In the genomic region with DNA sequence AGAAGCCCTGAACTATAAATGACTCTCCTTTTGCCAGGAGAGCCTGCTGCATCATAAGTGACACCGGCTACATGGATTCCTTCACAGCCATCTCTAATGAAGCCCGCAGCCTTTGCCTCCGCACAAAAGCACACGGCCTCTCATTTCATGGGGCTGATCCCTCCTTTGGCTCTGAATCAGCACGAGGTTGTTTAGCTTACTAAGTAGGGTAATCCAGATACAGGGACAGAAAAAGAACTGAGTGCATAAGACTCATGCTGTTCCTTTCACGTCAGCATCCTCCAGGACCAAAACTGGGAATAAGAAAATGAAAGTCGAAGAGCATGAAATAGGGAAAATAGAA, we compare ENCODE assay signal across 19 cellular contexts.
DNase-seq lines count a peak whose midpoint lies in the region; ATAC-seq, FAIRE-seq and TF ChIP-seq lines count a peak whose summit lies in the region.
"Had no signal": no experiment of that assay in that cellular context is flagged by ENCODE, and none has a peak within 500 bp of the region (broad histone marks: within the 10 kb centered on the region; RNA-seq: fewer than 3 reads in every experiment).

No MANE protein-coding gene starts in this region.

- H3K27me3 Mint-ChIP-seq in WTC11 (ENCODE audit: low read depth) (peaks cover 15% of the 10 kb centered on the region), osteocyte (ENCODE audit: unreplicated experiment) (no peaks in the 10 kb centered on the region)
- H3K27me3 Mint-ChIP-seq: activated CD4-positive, alpha-beta T cell treated with anti-CD3 and anti-CD28 coated beads for 36 hours; T-cell had no signal

- CTCF ChIA-PET in WTC11 (lab: Charles Lee) = interaction anchor here (0.8 kb wide), 1 partner anchor 1099 kb away, joined by 3 read pairs; no protein-coding TSS in a partner anchor

- intact Hi-C loops in lower lobe of right lung (cut with DNase I) = no loop called here

- H3K9me3 ChIP-seq in lower lobe of right lung = no peaks in the 10 kb centered on the region
- H3K9me3 ChIP-seq: body of pancreas, neutrophil, thyroid gland had no signal

- H3K36me3 ChIP-seq in lower lobe of right lung = no peaks in the 10 kb centered on the region
- H3K36me3 ChIP-seq: neutrophil, thyroid gland had no signal

- H3K4me3 Mint-ChIP-seq in WTC11 = no peak overlapping the region
- H3K4me3 Mint-ChIP-seq in osteocyte (ENCODE audit: unreplicated experiment) = peak overlapping the region; percentile 4
- H3K4me3 Mint-ChIP-seq: activated CD4-positive, alpha-beta T cell treated with anti-CD3 and anti-CD28 coated beads for 36 hours; activated T-cell treated with anti-CD3 and anti-CD28 coated beads, Interleukin-2, amount 50 U/mL, for 72 hours; T-cell had no signal

- H3K27me3 ChIP-seq in lower lobe of right lung (ENCODE audit: low read depth) = no peaks in the 10 kb centered on the region
- H3K27me3 ChIP-seq: body of pancreas, neutrophil, thyroid gland had no signal

- H3K4me1 Mint-ChIP-seq in WTC11 (peaks cover 28% of the 10 kb centered on the region), osteocyte (ENCODE audit: unreplicated experiment) (peaks cover 33% of the 10 kb centered on the region)

- H3K36me3 Mint-ChIP-seq in WTC11 (no peaks in the 10 kb centered on the region), osteocyte (ENCODE audit: unreplicated experiment) (peaks cover 13% of the 10 kb centered on the region)
- H3K36me3 Mint-ChIP-seq: T-cell had no signal

- no peak for DNase-seq in D721Med (ENCODE audit: insufficient read length, low spot score)
- DNase-seq in WTC11 (ENCODE audit: low spot score) = no peak
- peak; percentile 21 for DNase-seq in glomerular visceral epithelial cell (ENCODE audit: extremely low spot score)
- DNase-seq in osteocyte (ENCODE audit: extremely low spot score, unreplicated experiment) = no peak
- no peak for DNase-seq in activated CD8-positive, alpha-beta memory T cell treated with anti-CD3 and anti-CD28 coated beads, Interleukin-2, amount 50 U/mL, for 4 hours
- DNase-seq in DMS53 (lab: John Stamatoyannopoulos, UW) = no peak
- no peak for DNase-seq in lower lobe of right lung
- DNase-seq: activated CD4-positive, alpha-beta T cell treated with anti-CD3 and anti-CD28 coated beads for 36 hours; activated T-cell treated with anti-CD3 and anti-CD28 coated beads, Interleukin-2, amount 50 U/mL, for 72 hours; body of pancreas; head of caudate nucleus; left cardiac atrium; NCI-H2227 treated with DMSO at 0.1 percent for 48 hours; OCI-M1; stimulated activated CD4-positive, alpha-beta T cell treated with anti-CD3 and anti-CD28 coated beads, Interleukin-15, amount 100 ng/mL, for 24 hours; T-cell; thyroid gland had no signal

- POLR2A ChIA-PET in WTC11 (lab: Charles Lee) = no interaction called here

- H3K4me3 ChIP-seq in lower lobe of right lung = no peak overlapping the region
- H3K4me3 ChIP-seq: body of pancreas, thyroid gland had no signal

- no peaks in the 10 kb centered on the region for H3K9me3 Mint-ChIP-seq in WTC11
- no peaks in the 10 kb centered on the region for H3K9me3 Mint-ChIP-seq in osteocyte (ENCODE audit: unreplicated experiment)
- H3K9me3 Mint-ChIP-seq: activated T-cell treated with anti-CD3 and anti-CD28 coated beads, Interleukin-2, amount 50 U/mL, for 72 hours; T-cell had no signal

- no peaks in the 10 kb centered on the region for H3K4me1 ChIP-seq in lower lobe of right lung
- H3K4me1 ChIP-seq: thyroid gland had no signal

- FAIRE-seq in D721Med (lab: Jason Lieb, UNC) = peak; percentile 58

- H3K27ac Mint-ChIP-seq in WTC11 = peak overlapping the region; percentile 13; the same call in 1 of the 2 replicates
- peak overlapping the region; percentile 37 for H3K27ac Mint-ChIP-seq in osteocyte (ENCODE audit: unreplicated experiment)
- H3K27ac Mint-ChIP-seq: activated CD4-positive, alpha-beta T cell treated with anti-CD3 and anti-CD28 coated beads for 36 hours; activated T-cell treated with anti-CD3 and anti-CD28 coated beads, Interleukin-2, amount 50 U/mL, for 72 hours had no signal

- 0 out of 2 replicates have a peak, but pooled peaks have one; percentile 10 for ATAC-seq in WTC11
- no peak for ATAC-seq in GM21381 (IDR thresholded peaks at IDR 0.05; ENCODE audit: unreplicated experiment)
- no peak for ATAC-seq in lower lobe of right lung
- ATAC-seq: activated CD4-positive, alpha-beta T cell treated with anti-CD3 and anti-CD28 coated beads for 36 hours; activated T-cell treated with anti-CD3 and anti-CD28 coated beads, Interleukin-2, amount 50 U/mL, for 72 hours; body of pancreas; T-cell had no signal

- no peak for TF ChIP-seq CTCF in D721Med (IDR thresholded peaks at IDR 0.05; ENCODE audit: insufficient read depth, missing control alignments)
- TF ChIP-seq CTCF in WTC11 (IDR thresholded peaks at IDR 0.05) = no peak
- no peak for TF ChIP-seq CTCF in osteocyte (IDR thresholded peaks at IDR 0.05)
- no peak for TF ChIP-seq CTCF in lower lobe of right lung (IDR thresholded peaks at IDR 0.05)

- no peak overlapping the region for H3K27ac ChIP-seq in lower lobe of right lung
- H3K27ac ChIP-seq: body of pancreas, neutrophil, thyroid gland had no signal

TF ChIP-seq in WTC11, 78 proteins besides CTCF, POLR2A, EP300 and RAD21:
- TF ChIP-seq GRHL2 (CRISPR knock-in tag; IDR thresholded peaks at IDR 0.05; ENCODE audit: insufficient replicate concordance, severe bottlenecking) = no peak
- no peak for TF ChIP-seq CBFB (CRISPR knock-in tag; IDR thresholded peaks at IDR 0.05; ENCODE audit: low read depth)
- TF ChIP-seq, protein P1, sequence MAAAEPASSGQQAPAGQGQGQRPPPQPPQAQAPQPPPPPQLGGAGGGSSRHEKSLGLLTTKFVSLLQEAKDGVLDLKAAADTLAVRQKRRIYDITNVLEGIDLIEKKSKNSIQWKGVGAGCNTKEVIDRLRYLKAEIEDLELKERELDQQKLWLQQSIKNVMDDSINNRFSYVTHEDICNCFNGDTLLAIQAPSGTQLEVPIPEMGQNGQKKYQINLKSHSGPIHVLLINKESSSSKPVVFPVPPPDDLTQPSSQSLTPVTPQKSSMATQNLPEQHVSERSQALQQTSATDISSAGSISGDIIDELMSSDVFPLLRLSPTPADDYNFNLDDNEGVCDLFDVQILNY (CRISPR knock-in tag; IDR thresholded peaks at IDR 0.05) = no peak
- TF ChIP-seq, protein P2, sequence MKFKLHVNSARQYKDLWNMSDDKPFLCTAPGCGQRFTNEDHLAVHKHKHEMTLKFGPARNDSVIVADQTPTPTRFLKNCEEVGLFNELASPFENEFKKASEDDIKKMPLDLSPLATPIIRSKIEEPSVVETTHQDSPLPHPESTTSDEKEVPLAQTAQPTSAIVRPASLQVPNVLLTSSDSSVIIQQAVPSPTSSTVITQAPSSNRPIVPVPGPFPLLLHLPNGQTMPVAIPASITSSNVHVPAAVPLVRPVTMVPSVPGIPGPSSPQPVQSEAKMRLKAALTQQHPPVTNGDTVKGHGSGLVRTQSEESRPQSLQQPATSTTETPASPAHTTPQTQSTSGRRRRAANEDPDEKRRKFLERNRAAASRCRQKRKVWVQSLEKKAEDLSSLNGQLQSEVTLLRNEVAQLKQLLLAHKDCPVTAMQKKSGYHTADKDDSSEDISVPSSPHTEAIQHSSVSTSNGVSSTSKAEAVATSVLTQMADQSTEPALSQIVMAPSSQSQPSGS (CRISPR knock-in tag; IDR thresholded peaks at IDR 0.05; ENCODE audit: borderline replicate concordance, low read depth) = no peak
- TF ChIP-seq, protein P3, sequence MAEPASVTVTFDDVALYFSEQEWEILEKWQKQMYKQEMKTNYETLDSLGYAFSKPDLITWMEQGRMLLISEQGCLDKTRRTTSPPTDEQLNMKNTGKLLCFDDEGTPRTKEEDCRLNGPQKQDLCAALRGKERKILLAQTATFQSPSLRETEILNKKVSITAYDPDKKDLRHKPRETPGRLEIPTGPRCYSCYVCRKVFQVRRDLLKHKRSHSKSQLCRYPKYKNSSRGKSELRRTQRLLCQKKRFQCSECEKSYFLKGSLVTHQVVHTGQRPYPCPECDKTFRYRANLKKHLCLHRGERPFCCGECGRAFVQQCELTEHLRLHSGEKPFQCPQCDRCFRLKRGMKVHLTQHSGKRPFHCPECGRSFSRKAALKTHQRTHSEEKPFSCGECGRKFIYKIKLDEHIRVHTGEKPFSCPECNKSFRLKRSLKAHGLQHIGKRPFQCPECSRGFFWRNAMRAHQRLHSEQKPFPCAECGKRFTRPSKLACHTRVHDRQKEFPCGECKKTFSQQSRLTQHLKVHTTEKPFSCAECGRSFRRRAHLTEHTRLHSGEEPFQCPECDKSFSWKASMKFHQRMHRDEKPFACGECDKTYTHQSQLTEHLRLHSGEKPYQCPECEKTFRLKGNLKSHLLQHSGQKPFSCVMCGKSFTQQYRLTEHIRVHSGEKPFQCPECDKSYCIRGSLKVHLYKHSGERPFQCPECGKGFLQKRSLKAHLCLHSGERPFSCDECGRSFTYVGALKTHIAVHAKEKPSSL (CRISPR knock-in tag; conservative IDR thresholded peaks at IDR 0.05) = no peak
- no peak for TF ChIP-seq NFATC4 (CRISPR knock-in tag; IDR thresholded peaks at IDR 0.05)
- TF ChIP-seq, protein P4, sequence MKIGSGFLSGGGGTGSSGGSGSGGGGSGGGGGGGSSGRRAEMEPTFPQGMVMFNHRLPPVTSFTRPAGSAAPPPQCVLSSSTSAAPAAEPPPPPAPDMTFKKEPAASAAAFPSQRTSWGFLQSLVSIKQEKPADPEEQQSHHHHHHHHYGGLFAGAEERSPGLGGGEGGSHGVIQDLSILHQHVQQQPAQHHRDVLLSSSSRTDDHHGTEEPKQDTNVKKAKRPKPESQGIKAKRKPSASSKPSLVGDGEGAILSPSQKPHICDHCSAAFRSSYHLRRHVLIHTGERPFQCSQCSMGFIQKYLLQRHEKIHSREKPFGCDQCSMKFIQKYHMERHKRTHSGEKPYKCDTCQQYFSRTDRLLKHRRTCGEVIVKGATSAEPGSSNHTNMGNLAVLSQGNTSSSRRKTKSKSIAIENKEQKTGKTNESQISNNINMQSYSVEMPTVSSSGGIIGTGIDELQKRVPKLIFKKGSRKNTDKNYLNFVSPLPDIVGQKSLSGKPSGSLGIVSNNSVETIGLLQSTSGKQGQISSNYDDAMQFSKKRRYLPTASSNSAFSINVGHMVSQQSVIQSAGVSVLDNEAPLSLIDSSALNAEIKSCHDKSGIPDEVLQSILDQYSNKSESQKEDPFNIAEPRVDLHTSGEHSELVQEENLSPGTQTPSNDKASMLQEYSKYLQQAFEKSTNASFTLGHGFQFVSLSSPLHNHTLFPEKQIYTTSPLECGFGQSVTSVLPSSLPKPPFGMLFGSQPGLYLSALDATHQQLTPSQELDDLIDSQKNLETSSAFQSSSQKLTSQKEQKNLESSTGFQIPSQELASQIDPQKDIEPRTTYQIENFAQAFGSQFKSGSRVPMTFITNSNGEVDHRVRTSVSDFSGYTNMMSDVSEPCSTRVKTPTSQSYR (CRISPR knock-in tag; IDR thresholded peaks at IDR 0.05) = no peak
- TF ChIP-seq TP53 (CRISPR knock-in tag; IDR thresholded peaks at IDR 0.05) = no peak
